In genomic region chr6:37188962-37189510, GRCh38 we compare ENCODE assay signal across 21 cellular contexts. TPM values are rescaled to one million over a fixed set of nuclear protein-coding genes. Genes with fewer than 3 reads are reported as not detected.
DNase-seq lines count a peak whose midpoint lies in the region; ATAC-seq lines count a peak whose summit lies in the region.
"Had no signal": no experiment of that assay in that cellular context is flagged by ENCODE, and none has a peak within 500 bp of the region (broad histone marks: within the 10 kb centered on the region; RNA-seq: fewer than 3 reads in every experiment).

No MANE protein-coding gene starts in this region.

- H3K4me3 Mint-ChIP-seq in stimulated activated naive CD8-positive, alpha-beta T cell treated with anti-CD3 and anti-CD28 coated beads, Interleukin-15, Interleukin-2, amounts not matched to agents 100 ng/mL and 50 ng/mL, for 24 hours: no peak overlapping the region
- H3K4me3 Mint-ChIP-seq in CD4-positive, alpha-beta memory T cell: peak overlapping the region in 1 of 8 donors; percentile 32
- H3K4me3 Mint-ChIP-seq: naive B cell; stimulated activated naive B cell treated with anti-CD40 and anti-IgM and Interleukin-4, amounts not matched to agents 10 μg/mL and 1 μg/mL and 100 μg/mL, for 72 hours had no signal

- H3K27ac Mint-ChIP-seq in stimulated activated naive CD8-positive, alpha-beta T cell treated with anti-CD3 and anti-CD28 coated beads, Interleukin-15, Interleukin-2, amounts not matched to agents 100 ng/mL and 50 ng/mL, for 24 hours: peak overlapping the region; percentile 3
- H3K27ac Mint-ChIP-seq in CD4-positive, alpha-beta memory T cell: peak overlapping the region in 1 of 7 donors; percentile 64
- H3K27ac Mint-ChIP-seq: naive B cell; stimulated activated naive B cell treated with anti-CD40 and anti-IgM and Interleukin-4, amounts not matched to agents 10 μg/mL and 1 μg/mL and 100 μg/mL, for 72 hours had no signal

- DNase-seq in stimulated activated naive CD8-positive, alpha-beta T cell treated with anti-CD3 and anti-CD28 coated beads, Interleukin-15, Interleukin-2, amounts not matched to agents 100 U/mL and 50 U/mL, for 24 hours: no peak
- DNase-seq in NCI-H226: peak; percentile 58
- DNase-seq in amniotic epithelial cell (ENCODE audit: low read depth): peak; percentile 30
- no peak for DNase-seq in CD4-positive, alpha-beta memory T cell
- DNase-seq: activated gamma-delta T cell treated with Interleukin-2 at 50 U/mL for 16 hours; cortex of kidney; foreskin melanocyte; kidney glomerular epithelial cell; naive B cell; NCI-H1092 treated with DMSO at 0.1 percent for 48 hours; NCI-H2081 treated with DMSO at 0.1 percent for 48 hours; NCI-H524; posterior cingulate gyrus; stimulated activated naive B cell treated with anti-CD40 and anti-IgM and Interleukin-4, amounts not matched to agents 10 μg/mL and 1 μg/mL and 100 μg/mL, for 72 hours had no signal

- POLR2A ChIA-PET in CD4-positive, alpha-beta memory T cell (lab: Charles Lee; ENCODE audit: partially characterized antibody): interaction anchor here (1.1 to 5.3 kb wide), 6 partner anchors 10 to 304 kb away, joined by 3 to 43 read pairs (median 6); no protein-coding TSS in a partner anchor

- peaks cover 66% of the 10 kb centered on the region for H3K4me1 ChIP-seq in CD4-positive, alpha-beta memory T cell (ENCODE audit: insufficient read depth, low read length)
- H3K4me1 ChIP-seq: body of pancreas, tibial nerve had no signal

- no peaks in the 10 kb centered on the region for H3K27me3 Mint-ChIP-seq in stimulated activated naive CD8-positive, alpha-beta T cell treated with anti-CD3 and anti-CD28 coated beads, Interleukin-15, Interleukin-2, amounts not matched to agents 100 ng/mL and 50 ng/mL, for 24 hours
- H3K27me3 Mint-ChIP-seq in CD4-positive, alpha-beta memory T cell: no peaks in the 10 kb centered on the region
- H3K27me3 Mint-ChIP-seq: stimulated activated naive B cell treated with anti-CD40 and anti-IgM and Interleukin-4, amounts not matched to agents 10 μg/mL and 1 μg/mL and 100 μg/mL, for 72 hours had no signal

- H3K9me3 ChIP-seq in CD4-positive, alpha-beta memory T cell (ENCODE audit: control insufficient read depth in 1 of 2, low read length in 2 of 2): no peaks in the 10 kb centered on the region
- H3K9me3 ChIP-seq: body of pancreas had no signal

- intact Hi-C loops in CD4-positive, alpha-beta memory T cell (cut with micrococcal nuclease): no loop called here

- no peaks in the 10 kb centered on the region for H3K9me3 Mint-ChIP-seq in stimulated activated naive CD8-positive, alpha-beta T cell treated with anti-CD3 and anti-CD28 coated beads, Interleukin-15, Interleukin-2, amounts not matched to agents 100 ng/mL and 50 ng/mL, for 24 hours
- peaks cover 0 to 3% (median 0%) of the 10 kb centered on the region in 8 donors for H3K9me3 Mint-ChIP-seq in CD4-positive, alpha-beta memory T cell
- H3K9me3 Mint-ChIP-seq: naive B cell; stimulated activated naive B cell treated with anti-CD40 and anti-IgM and Interleukin-4, amounts not matched to agents 10 μg/mL and 1 μg/mL and 100 μg/mL, for 72 hours had no signal

- H3K27me3 ChIP-seq in CD4-positive, alpha-beta memory T cell (ENCODE audit: insufficient read depth, low read length): no peaks in the 10 kb centered on the region
- H3K27me3 ChIP-seq: body of pancreas, tibial nerve had no signal

- H3K36me3 Mint-ChIP-seq in stimulated activated naive CD8-positive, alpha-beta T cell treated with anti-CD3 and anti-CD28 coated beads, Interleukin-15, Interleukin-2, amounts not matched to agents 100 ng/mL and 50 ng/mL, for 24 hours (ENCODE audit: low read depth): no peaks in the 10 kb centered on the region
- no peaks in the 10 kb centered on the region for H3K36me3 Mint-ChIP-seq in CD4-positive, alpha-beta memory T cell
- H3K36me3 Mint-ChIP-seq: naive B cell; stimulated activated naive B cell treated with anti-CD40 and anti-IgM and Interleukin-4, amounts not matched to agents 10 μg/mL and 1 μg/mL and 100 μg/mL, for 72 hours had no signal

- no peak overlapping the region for H3K4me3 ChIP-seq in CD4-positive, alpha-beta memory T cell (ENCODE audit: low read length in 2 of 2)
- H3K4me3 ChIP-seq: body of pancreas, GM23248, tibial nerve had no signal

- peaks cover 84% of the 10 kb centered on the region for H3K4me1 Mint-ChIP-seq in stimulated activated naive CD8-positive, alpha-beta T cell treated with anti-CD3 and anti-CD28 coated beads, Interleukin-15, Interleukin-2, amounts not matched to agents 100 ng/mL and 50 ng/mL, for 24 hours (ENCODE audit: low read depth)
- peaks cover 26 to 50% (median 35%) of the 10 kb centered on the region in 4 donors for H3K4me1 Mint-ChIP-seq in CD4-positive, alpha-beta memory T cell

- no peak for ATAC-seq in stimulated activated naive CD8-positive, alpha-beta T cell treated with anti-CD3 and anti-CD28 coated beads, Interleukin-15, Interleukin-2, amounts not matched to agents 100 U/mL and 50 U/mL, for 24 hours
- ATAC-seq in HG02798 (IDR thresholded peaks at IDR 0.05; ENCODE audit: poor library complexity, unreplicated experiment) (no peak), GM21576 (IDR thresholded peaks at IDR 0.05; ENCODE audit: unreplicated experiment) (no peak)
- ATAC-seq: body of pancreas; stimulated activated naive B cell treated with anti-CD40 and anti-IgM and Interleukin-4, amounts not matched to agents 10 μg/mL and 1 μg/mL and 100 μg/mL, for 72 hours had no signal

- CTCF ChIA-PET in CD4-positive, alpha-beta memory T cell (lab: Charles Lee; ENCODE audit: partially characterized antibody): interaction anchor here (1.1 to 5.1 kb wide), 7 partner anchors 9 to 170 kb away, joined by 3 to 58 read pairs (median 9); no protein-coding TSS in a partner anchor

- H3K27ac ChIP-seq in CD4-positive, alpha-beta memory T cell (ENCODE audit: low read depth, low read length): no peak overlapping the region
- H3K27ac ChIP-seq: GM23248, KMS-11, tibial nerve had no signal

- no peaks in the 10 kb centered on the region for H3K36me3 ChIP-seq in CD4-positive, alpha-beta memory T cell (ENCODE audit: insufficient read depth, low read length)
- H3K36me3 ChIP-seq: tibial nerve had no signal

RNA-seq across cellular contexts. Expression of gene PIM1, which starts 19.1 kb away (rescaled TPM):
- total RNA-seq in CD4-positive, alpha-beta memory T cell: 100 to 1,000 TPM; 124 to 125 TPM
- polyA plus RNA-seq in CD4-positive, alpha-beta memory T cell: 100 to 1,000 TPM; 268 to 334 TPM

Comparison
In these comparisons a context has a peak if more than half of its experiments do, and no peak if none do; other contexts are left out.
1. DNase-seq: peak in NCI-H226 (single experiment) and amniotic epithelial cell (single experiment); none in stimulated activated naive CD8-positive, alpha-beta T cell treated with anti-CD3 and anti-CD28 coated beads, Interleukin-15, Interleukin-2, amounts not matched to agents 100 U/mL and 50 U/mL, for 24 hours (single experiment) and CD4-positive, alpha-beta memory T cell (0 of 5).